ENCODE assay signal across 19 cellular contexts in genomic region chr9:36976371-36977030, GRCh38. TPM values are rescaled to one million over a fixed set of nuclear protein-coding genes. Genes with fewer than 3 reads are reported as not detected.
A peak's percentile ranks its signal among the peaks of the same experiment; 100 is the strongest.
DNase-seq lines count a peak whose midpoint lies in the region; ATAC-seq, FAIRE-seq and TF ChIP-seq lines count a peak whose summit lies in the region.
"Had no signal": no experiment of that assay in that cellular context is flagged by ENCODE, and none has a peak within 500 bp of the region (broad histone marks: within the 10 kb centered on the region; RNA-seq: fewer than 3 reads in every experiment).

No MANE protein-coding gene starts in this region.

- peak overlapping the region; percentile 46 for H3K4me2 ChIP-seq in keratinocyte (ENCODE audit: control insufficient read depth, extremely low read depth, insufficient read depth, low read depth, low read length)

- H4K20me1 ChIP-seq in keratinocyte (ENCODE audit: control insufficient read depth, extremely low read depth, insufficient read depth, low read length), result peaks cover 5% of the 10 kb centered on the region

- H3K36me3 ChIP-seq in WERI-Rb-1 (peaks cover 25% of the 10 kb centered on the region), keratinocyte (ENCODE audit: control insufficient read depth in 2 of 2, extremely low read depth in 1 of 2, insufficient read depth in 2 of 2, low read length in 2 of 2) (no peaks in the 10 kb centered on the region), H7 (replicated peaks; ENCODE audit: control insufficient read depth, insufficient read depth, low read length) (no peaks in the 10 kb centered on the region)
- H3K36me3 ChIP-seq: stomach had no signal

- H3K4me3 ChIP-seq in WERI-Rb-1 (ENCODE audit: low read depth, low read length) (no peak overlapping the region), keratinocyte (ENCODE audit: control insufficient read depth in 2 of 3, extremely low read depth in 1 of 3, insufficient read depth in 2 of 3, low read depth in 1 of 3, low read length in 3 of 3) (no peak overlapping the region), H7 (ENCODE audit: insufficient read depth, low read depth, low read length) (no peak overlapping the region)
- H3K4me3 ChIP-seq: K562, stomach had no signal

- no peaks in the 10 kb centered on the region for H3K27me3 ChIP-seq in WERI-Rb-1 (ENCODE audit: insufficient read depth, low read depth, severe bottlenecking)
- no peaks in the 10 kb centered on the region for H3K27me3 ChIP-seq in keratinocyte (ENCODE audit: control insufficient read depth, extremely low read depth, insufficient read depth, low read length)
- H3K27me3 ChIP-seq in H7 (ENCODE audit: control insufficient read depth, insufficient read depth, low read length), result peaks cover 2% of the 10 kb centered on the region; the same call in 1 of the 2 replicates

- ATAC-seq in GM18868 (IDR thresholded peaks at IDR 0.05; ENCODE audit: unreplicated experiment) (no peak), HG03469 (IDR thresholded peaks at IDR 0.05; ENCODE audit: unreplicated experiment) (no peak)
- ATAC-seq: K562 had no signal

- no peaks in the 10 kb centered on the region for H3K9me1 ChIP-seq in keratinocyte (ENCODE audit: control insufficient read depth, extremely low read depth, insufficient read depth, low read length)

- H3K4me1 ChIP-seq in keratinocyte (ENCODE audit: control insufficient read depth, extremely low read depth, insufficient read depth, low read length), result peaks cover 27% of the 10 kb centered on the region
- H3K4me1 ChIP-seq: Caco-2, stomach had no signal

- H3K9me3 ChIP-seq in WERI-Rb-1 (ENCODE audit: severe bottlenecking), result no peaks in the 10 kb centered on the region
- H3K9me3 ChIP-seq in keratinocyte (ENCODE audit: control insufficient read depth, low read depth, low read length), result no peaks in the 10 kb centered on the region
- H3K9me3 ChIP-seq: Caco-2, stomach had no signal

- H2AFZ ChIP-seq in keratinocyte (ENCODE audit: control insufficient read depth, low read length), result no peak overlapping the region

- TF ChIP-seq CTCF in WERI-Rb-1 (IDR thresholded peaks at IDR 0.05; ENCODE audit: low read depth, low read length), result no peak
- peak in 1 of 3 experiments; percentile 25 for TF ChIP-seq CTCF in keratinocyte (optimal IDR thresholded peaks at IDR 0.05 in 1 of 3, IDR thresholded peaks at IDR 0.05 in 1 of 3, conservative IDR thresholded peaks at IDR 0.05 in 1 of 3; ENCODE audit: extremely low read depth in 1 of 3, insufficient read depth in 2 of 3, low read length in 3 of 3)

- in situ Hi-C loops in ACHN (cut with HindIII; ENCODE audit: low pct_ligation_motif_present, low pct_unique_long_range_greater_than_20kb, low sequenced_read_pairs), result no loop called here

- H3K27ac ChIP-seq in WERI-Rb-1 (peak overlapping the region; percentile 58), keratinocyte (ENCODE audit: control insufficient read depth, insufficient read depth, low read length) (peak overlapping the region; percentile 50)
- H3K27ac ChIP-seq: stomach had no signal

- FAIRE-seq in keratinocyte (lab: Jason Lieb, UNC), result peak; percentile 95
- FAIRE-seq: K562 had no signal

- DNase-seq in ACHN, result peak; percentile 12
- DNase-seq in HPDE6-E6E7 (ENCODE audit: extremely low spot score), result peak; percentile 96
- DNase-seq in WERI-Rb-1, result peak; percentile 81
- peak; percentile 35 for DNase-seq in keratinocyte (ENCODE audit: low read depth, low spot score)
- no peak for DNase-seq in H7
- no peak for DNase-seq in dermis blood vessel endothelial cell
- DNase-seq: Caco-2, immature natural killer cell, NCI-H1105 treated with DMSO at 0.1 percent for 48 hours, NCI-H774, retina, RPMI8226, stomach, T-helper 1 cell had no signal

- H3K79me2 ChIP-seq in keratinocyte (ENCODE audit: control insufficient read depth, insufficient read depth, low read length), result no peaks in the 10 kb centered on the region

- dilution Hi-C loops in keratinocyte (cut with MboI; ENCODE audit: extremely low pct_ligation_motif_present, low sequenced_read_pairs), result no loop called here

- H3K9ac ChIP-seq in keratinocyte (ENCODE audit: control insufficient read depth, extremely low read depth, insufficient read depth, low read length), result no peak overlapping the region

RNA-seq across cellular contexts. Expression of gene PAX5, which starts 57.6 kb away (rescaled TPM):
- not detected in 3 replicates for polyA plus RNA-seq in keratinocyte
- polyA plus RNA-seq in keratinocyte (2011; ENCODE audit: low read depth), result not detected
- polyA plus RNA-seq in keratinocyte (2011; cell fraction: cytosol; rRNA removed), result not detected in 2 replicates
- not detected in 2 replicates for polyA plus RNA-seq in keratinocyte (2011; cell fraction: nucleus; rRNA removed)
- polyA plus RNA-seq in keratinocyte (2012; ENCODE audit: low replicate concordance), result not detected in 2 replicates
- not detected in 3 replicates for polyA minus RNA-seq in keratinocyte
- not detected for polyA minus RNA-seq in keratinocyte (2011; cell fraction: cytosol; rRNA and poly(A)+ RNA removed)
- not detected in 2 replicates for polyA minus RNA-seq in keratinocyte (2011; cell fraction: nucleus; rRNA and poly(A)+ RNA removed)
- total RNA-seq in H7 (2014; rRNA removed; shearing (Covaris generic)), result 1.7 and 4.7 TPM in 2 replicates
- not detected in 2 replicates for total RNA-seq in dermis blood vessel endothelial cell
- total RNA-seq: Caco-2, lung microvascular endothelial cell had no signal
- polyA plus RNA-seq: neural cell had no signal

Comparison
In these comparisons a context has a peak if more than half of its experiments do, and no peak if none do; other contexts are left out.
1. DNase-seq: peak in ACHN (single experiment), HPDE6-E6E7 (single experiment), WERI-Rb-1 (single experiment) and keratinocyte (single experiment); none in H7 (single experiment) and dermis blood vessel endothelial cell (single experiment).